ENCODE assay signal across 25 cellular contexts in genomic region chr13:51768976-51769375, GRCh38. TPM values are rescaled to one million over a fixed set of nuclear protein-coding genes. Genes with fewer than 3 reads are reported as not detected.
DNase-seq lines count a peak whose midpoint lies in the region; ATAC-seq and TF ChIP-seq lines count a peak whose summit lies in the region.
"Had no signal": no experiment of that assay in that cellular context is flagged by ENCODE, and none has a peak within 500 bp of the region (broad histone marks: within the 10 kb centered on the region; RNA-seq: fewer than 3 reads in every experiment).

No MANE protein-coding gene starts in this region.

- no peaks in the 10 kb centered on the region for H3K9me3 ChIP-seq in right atrium auricular region
- H3K9me3 ChIP-seq in stomach = no peaks in the 10 kb centered on the region
- H3K9me3 ChIP-seq: BLaER1, colonic mucosa, SJCRH30, upper lobe of right lung had no signal

- peak overlapping the region; percentile 86 for H3K27ac Mint-ChIP-seq in glutamatergic neuron (ENCODE audit: unreplicated experiment)
- H3K27ac Mint-ChIP-seq: naive B cell had no signal

- peaks cover 12% of the 10 kb centered on the region for H3K27me3 Mint-ChIP-seq in glutamatergic neuron (ENCODE audit: unreplicated experiment)
- H3K27me3 Mint-ChIP-seq: naive B cell had no signal

- intact Hi-C loops in left ventricle myocardium superior (cut with micrococcal nuclease) (no loop called here), stomach (cut with DNase I; ENCODE audit: low total_unique reads) (no loop called here)

- TF ChIP-seq POLR2A in stomach (IDR thresholded peaks at IDR 0.05) = no peak

- ATAC-seq in left ventricle myocardium superior = no peak
- ATAC-seq: Panc1 had no signal

- peaks cover 11% of the 10 kb centered on the region for H3K9me3 Mint-ChIP-seq in glutamatergic neuron (ENCODE audit: unreplicated experiment)
- H3K9me3 Mint-ChIP-seq: naive B cell had no signal

- H3K27me3 ChIP-seq in right atrium auricular region (no peaks in the 10 kb centered on the region), stomach (no peaks in the 10 kb centered on the region)
- H3K27me3 ChIP-seq: BLaER1, brain microvascular endothelial cell, colonic mucosa, SJCRH30, upper lobe of right lung had no signal

- no peak for TF ChIP-seq EP300 in stomach (IDR thresholded peaks at IDR 0.05)

- no peaks in the 10 kb centered on the region for H3K36me3 Mint-ChIP-seq in glutamatergic neuron (ENCODE audit: unreplicated experiment)

- no peaks in the 10 kb centered on the region for H3K36me3 ChIP-seq in right atrium auricular region
- H3K36me3 ChIP-seq in stomach = peaks cover 0 to 26% (median 22%) of the 10 kb centered on the region in 4 donors
- H3K36me3 ChIP-seq: colonic mucosa, SJCRH30 had no signal

- peak overlapping the region; percentile 59 for H3K4me3 Mint-ChIP-seq in glutamatergic neuron (ENCODE audit: unreplicated experiment)

- H3K4me3 ChIP-seq in right atrium auricular region (no peak overlapping the region), stomach (no peak overlapping the region)
- H3K4me3 ChIP-seq: BLaER1, colonic mucosa, GM23248, SJCRH30, upper lobe of right lung had no signal

- DNase-seq in right atrium auricular region (ENCODE audit: low spot score) = no peak
- no peak for DNase-seq in left ventricle myocardium superior
- DNase-seq in glutamatergic neuron = no peak
- no peak for DNase-seq in stomach
- DNase-seq in NCI-H748 treated with DMSO at 0.1 percent for 48 hours (lab: John Stamatoyannopoulos, UW) = no peak
- no peak for DNase-seq in NCI-H1092 treated with DMSO at 0.1 percent for 48 hours (lab: John Stamatoyannopoulos, UW)
- no peak for DNase-seq in GM19238 (ENCODE audit: insufficient read length, low spot score)
- DNase-seq: activated CD4-positive, alpha-beta T cell treated with anti-CD3 and anti-CD28 coated beads for 1 hour; brain microvascular endothelial cell; colonic mucosa; GDM1; GM23248; KBM-7; MM.1S; naive B cell; NCI-H1417 treated with DMSO at 0.1 percent for 48 hours; NCI-H510A; SJCRH30; stimulated activated CD4-positive, alpha-beta T cell treated with anti-CD3 and anti-CD28 coated beads, Interleukin-12 subunit alpha, Interleukin-12 subunit beta, amount 100 ng/mL, for 4 hours; stimulated activated CD4-positive, alpha-beta T cell treated with anti-CD3 and anti-CD28 coated beads, Interleukin-4, amount 100 ng/mL, for 24 hours; stimulated activated naive CD4-positive, alpha-beta T cell; T-helper 1 cell had no signal

- 91 to 98% (median 96%) methylated on average over 15 to 19 of the region's 19 CpGs for WGBS in stomach, 5 donors

- H3K4me1 Mint-ChIP-seq in glutamatergic neuron (ENCODE audit: low read depth, unreplicated experiment) = peaks cover 22% of the 10 kb centered on the region

- H3K4me1 ChIP-seq in right atrium auricular region (peaks cover 0 to 56% of the 10 kb centered on the region in 2 donors), stomach (peaks cover 42 to 64% (median 50%) of the 10 kb centered on the region in 4 donors)

- no peak for TF ChIP-seq CTCF in right atrium auricular region (IDR thresholded peaks at IDR 0.05)
- TF ChIP-seq CTCF in glutamatergic neuron (IDR thresholded peaks at IDR 0.05; ENCODE audit: partially characterized antibody, unreplicated experiment) = no peak
- TF ChIP-seq CTCF in stomach (IDR thresholded peaks at IDR 0.05) = no peak

- H3K27ac ChIP-seq in right atrium auricular region (peak overlapping the region; percentile 80 to 83), stomach (peak overlapping the region in 4 of 5 donors; percentile 70 to 88 (median 82))
- H3K27ac ChIP-seq: BLaER1, brain microvascular endothelial cell, colonic mucosa, GM23248, SJCRH30 had no signal

RNA-seq across cellular contexts. Expression of gene DHRS12, which starts 35.0 kb away (rescaled TPM):
- total RNA-seq in right atrium auricular region (10 to 100 TPM in 1 of 2 donors, 1 to 10 TPM in 1; 9.6 to 10.1 TPM), left ventricle myocardium superior (11.6 TPM), glutamatergic neuron (ENCODE audit: unreplicated experiment) (19.8 TPM), stomach (10 to 100 TPM in 2 of 5 donors, 1 to 10 TPM in 2, not detected in 1; 4.2 to 18.1 (median 10.6) TPM)
- polyA plus RNA-seq in stomach = 10 to 100 TPM; 14.1 to 27.2 (median 20.9) TPM
